ENCODE assay signal across 21 cellular contexts in the genomic region with DNA sequence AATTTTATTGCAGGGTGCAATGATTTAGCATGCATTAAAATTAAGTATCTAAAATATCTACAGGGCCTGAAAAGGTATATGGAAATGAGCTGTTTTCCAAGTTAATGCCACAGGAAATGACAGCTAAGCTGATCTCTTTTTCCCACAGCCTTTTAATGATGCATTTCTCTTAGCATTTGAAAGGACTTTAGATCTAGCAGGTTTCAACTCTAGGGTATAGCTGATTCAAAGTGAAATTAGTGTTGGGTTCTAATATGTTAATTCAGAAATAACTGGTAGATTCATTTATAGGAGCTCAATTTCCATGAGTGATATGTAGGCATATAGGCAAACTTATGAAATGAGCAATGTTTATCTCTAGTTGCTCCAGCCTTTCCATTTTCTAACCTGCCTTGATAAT.
A peak's percentile ranks its signal among the peaks of the same experiment; 100 is the strongest.
DNase-seq lines count a peak whose midpoint lies in the region; FAIRE-seq and TF ChIP-seq lines count a peak whose summit lies in the region.
"Had no signal": no experiment of that assay in that cellular context is flagged by ENCODE, and none has a peak within 500 bp of the region (broad histone marks: within the 10 kb centered on the region; RNA-seq: fewer than 3 reads in every experiment).

No MANE protein-coding gene starts in this region.

- H3K27ac Mint-ChIP-seq in activated naive CD4-positive, alpha-beta T cell treated with anti-CD3 and anti-CD28 coated beads, Interleukin-2, amount 50 U/mL, for 24 hours = peak overlapping the region; percentile 12
- H3K27ac Mint-ChIP-seq in stimulated activated naive CD8-positive, alpha-beta T cell treated with anti-CD3 and anti-CD28 coated beads, Interleukin-15, Interleukin-2, amounts not matched to agents 100 ng/mL and 50 ng/mL, for 24 hours = peak overlapping the region; percentile 74
- H3K27ac Mint-ChIP-seq: CD14-positive monocyte, neural progenitor cell had no signal

- H3K27ac ChIP-seq in endothelial cell of umbilical vein (ENCODE audit: insufficient read depth, low read depth, low read length) = no peak overlapping the region
- H3K27ac ChIP-seq in dorsolateral prefrontal cortex = no peak overlapping the region
- no peak overlapping the region for H3K27ac ChIP-seq in breast epithelium
- H3K27ac ChIP-seq: neural progenitor cell, stomach, tibial artery had no signal

- dilution Hi-C loops in endothelial cell of umbilical vein (cut with MboI; ENCODE audit: extremely low pct_ligation_motif_present, low sequenced_read_pairs) = no loop called here

- no peaks in the 10 kb centered on the region for H4K20me1 ChIP-seq in endothelial cell of umbilical vein (replicated peaks; ENCODE audit: control insufficient read depth, extremely low read depth, insufficient read depth, low read length)

- no peaks in the 10 kb centered on the region for H3K9me3 Mint-ChIP-seq in activated naive CD4-positive, alpha-beta T cell treated with anti-CD3 and anti-CD28 coated beads, Interleukin-2, amount 50 U/mL, for 24 hours
- H3K9me3 Mint-ChIP-seq in stimulated activated naive CD8-positive, alpha-beta T cell treated with anti-CD3 and anti-CD28 coated beads, Interleukin-15, Interleukin-2, amounts not matched to agents 100 ng/mL and 50 ng/mL, for 24 hours = peaks cover 4% of the 10 kb centered on the region
- H3K9me3 Mint-ChIP-seq: neural progenitor cell had no signal

- no peaks in the 10 kb centered on the region for H3K36me3 Mint-ChIP-seq in activated naive CD4-positive, alpha-beta T cell treated with anti-CD3 and anti-CD28 coated beads, Interleukin-2, amount 50 U/mL, for 24 hours
- no peaks in the 10 kb centered on the region for H3K36me3 Mint-ChIP-seq in stimulated activated naive CD8-positive, alpha-beta T cell treated with anti-CD3 and anti-CD28 coated beads, Interleukin-15, Interleukin-2, amounts not matched to agents 100 ng/mL and 50 ng/mL, for 24 hours (ENCODE audit: low read depth)
- H3K36me3 Mint-ChIP-seq: CD14-positive monocyte, neural progenitor cell had no signal

- TF ChIP-seq CTCF in endothelial cell of umbilical vein (IDR thresholded peaks at IDR 0.05; ENCODE audit: extremely low read depth in 1 of 2, insufficient read depth in 1 of 2, low read depth in 1 of 2, low read length in 2 of 2) = no peak
- no peak for TF ChIP-seq CTCF in dorsolateral prefrontal cortex (IDR thresholded peaks at IDR 0.05 in 54 of 56, conservative IDR thresholded peaks at IDR 0.05 in 2 of 56; ENCODE audit: low read depth in 1 of 56, partially characterized antibody in 56 of 56)
- TF ChIP-seq CTCF in breast epithelium (IDR thresholded peaks at IDR 0.05) = no peak

- no peaks in the 10 kb centered on the region for H3K79me2 ChIP-seq in endothelial cell of umbilical vein (ENCODE audit: control insufficient read depth, insufficient read depth, low read length)

- no peak overlapping the region for H3K4me3 ChIP-seq in NT2/D1 (ENCODE audit: insufficient read length, low read depth)
- no peak overlapping the region for H3K4me3 ChIP-seq in endothelial cell of umbilical vein (replicated peaks in 1 of 3; ENCODE audit: insufficient read depth in 1 of 3, low read depth in 1 of 3, low read length in 3 of 3)
- no peak overlapping the region for H3K4me3 ChIP-seq in dorsolateral prefrontal cortex
- H3K4me3 ChIP-seq in breast epithelium = no peak overlapping the region
- H3K4me3 ChIP-seq: GM12878, neural progenitor cell, stomach, tibial artery had no signal

- TF ChIP-seq POLR2A in endothelial cell of umbilical vein (IDR thresholded peaks at IDR 0.05; ENCODE audit: low read depth, low read length) (no peak), breast epithelium (IDR thresholded peaks at IDR 0.05) (no peak)

- DNase-seq in activated naive CD4-positive, alpha-beta T cell treated with anti-CD3 and anti-CD28 coated beads, Interleukin-2, amount 50 U/mL, for 16 hours = no peak
- DNase-seq in NT2/D1 (ENCODE audit: low read depth, low spot score) (peak; percentile 44), endothelial cell of umbilical vein (ENCODE audit: low read depth, low spot score) (peak; percentile 20), dorsolateral prefrontal cortex (no peak), breast epithelium (ENCODE audit: low spot score in 2 of 2) (no peak), NOMO-1 treated with dmso at 0.1 percent for 144 hours (lab: John Stamatoyannopoulos, UW; ENCODE audit: unreplicated experiment) (no peak)
- DNase-seq: activated CD4-positive, alpha-beta T cell treated with anti-CD3 and anti-CD28 coated beads for 4 hours; activated gamma-delta T cell; KG1; NCI-H1436 treated with DMSO at 0.1 percent for 48 hours; right cardiac atrium; stimulated activated CD4-positive, alpha-beta T cell treated with anti-CD3 and anti-CD28 coated beads, Interleukin-4, amount 100 ng/mL, for 1 hour; stomach; tibial artery had no signal

- H3K27me3 ChIP-seq in NT2/D1 (ENCODE audit: insufficient read depth, insufficient read length) (no peaks in the 10 kb centered on the region), endothelial cell of umbilical vein (ENCODE audit: control insufficient read depth in 2 of 2, insufficient read depth in 2 of 2, low read length in 2 of 2) (no peaks in the 10 kb centered on the region), dorsolateral prefrontal cortex (no peaks in the 10 kb centered on the region), breast epithelium (no peaks in the 10 kb centered on the region)
- H3K27me3 ChIP-seq: neural progenitor cell, stomach, tibial artery had no signal

- no peaks in the 10 kb centered on the region for H3K27me3 Mint-ChIP-seq in activated naive CD4-positive, alpha-beta T cell treated with anti-CD3 and anti-CD28 coated beads, Interleukin-2, amount 50 U/mL, for 24 hours
- H3K27me3 Mint-ChIP-seq in stimulated activated naive CD8-positive, alpha-beta T cell treated with anti-CD3 and anti-CD28 coated beads, Interleukin-15, Interleukin-2, amounts not matched to agents 100 ng/mL and 50 ng/mL, for 24 hours = no peaks in the 10 kb centered on the region

- H3K9me3 ChIP-seq in NT2/D1 (ENCODE audit: insufficient read depth, low read length) (no peaks in the 10 kb centered on the region), endothelial cell of umbilical vein (replicated peaks; ENCODE audit: control insufficient read depth, insufficient read depth, low read length) (no peaks in the 10 kb centered on the region), breast epithelium (no peaks in the 10 kb centered on the region)
- H3K9me3 ChIP-seq: stomach, tibial artery had no signal

- POLR2A ChIA-PET in endothelial cell of umbilical vein (lab: Charles Lee) = interaction anchor here (0.7 kb wide), 1 partner anchor 20 kb away, joined by 3 read pairs; no protein-coding TSS in a partner anchor

- no peak overlapping the region for H2AFZ ChIP-seq in endothelial cell of umbilical vein (ENCODE audit: low read depth, low read length)
- H2AFZ ChIP-seq: neural progenitor cell had no signal

- CTCF ChIA-PET in endothelial cell of umbilical vein (lab: Charles Lee) = interaction anchor here (1.0 to 2.3 kb wide), 5 partner anchors 10 to 1239 kb away, joined by 3 to 11 read pairs (median 6); no protein-coding TSS in a partner anchor

- no peak overlapping the region for H3K4me2 ChIP-seq in endothelial cell of umbilical vein (ENCODE audit: insufficient read depth, low read length)
- H3K4me2 ChIP-seq: neural progenitor cell had no signal

- intact Hi-C loops in endothelial cell of umbilical vein (cut with micrococcal nuclease) (no loop called here), dorsolateral prefrontal cortex (cut with DNase I) (no loop called here), breast epithelium (cut with DNase I; ENCODE audit: low total_unique reads) (no loop called here)

- peak; percentile 26 for FAIRE-seq in endothelial cell of umbilical vein (lab: Jason Lieb, UNC)
- FAIRE-seq: endometrium, GM12878, TTC549 had no signal

- H3K36me3 ChIP-seq in NT2/D1 (ENCODE audit: insufficient read depth, insufficient read length, low read length) (no peaks in the 10 kb centered on the region), endothelial cell of umbilical vein (ENCODE audit: control insufficient read depth in 2 of 2, extremely low read depth in 1 of 2, insufficient read depth in 2 of 2, low read length in 2 of 2) (no peaks in the 10 kb centered on the region), breast epithelium (no peaks in the 10 kb centered on the region)
- H3K36me3 ChIP-seq: neural progenitor cell, stomach, tibial artery had no signal

- no peak overlapping the region for H3K9ac ChIP-seq in NT2/D1 (ENCODE audit: insufficient read length, low read depth)
- no peak overlapping the region for H3K9ac ChIP-seq in endothelial cell of umbilical vein (replicated peaks; ENCODE audit: extremely low read depth, insufficient read depth, low read length)
- H3K9ac ChIP-seq: neural progenitor cell had no signal

- no peak overlapping the region for H3K4me3 Mint-ChIP-seq in activated naive CD4-positive, alpha-beta T cell treated with anti-CD3 and anti-CD28 coated beads, Interleukin-2, amount 50 U/mL, for 24 hours
- H3K4me3 Mint-ChIP-seq in stimulated activated naive CD8-positive, alpha-beta T cell treated with anti-CD3 and anti-CD28 coated beads, Interleukin-15, Interleukin-2, amounts not matched to agents 100 ng/mL and 50 ng/mL, for 24 hours = no peak overlapping the region
- H3K4me3 Mint-ChIP-seq: CD14-positive monocyte, neural progenitor cell had no signal

- no TSS peak for BruUV-seq in endothelial cell of umbilical vein (replicated peaks; lab: Mats Ljungman, UMichigan)

- no peaks in the 10 kb centered on the region for H3K9me1 ChIP-seq in endothelial cell of umbilical vein (replicated peaks; ENCODE audit: control insufficient read depth, extremely low read depth, insufficient read depth, low read length)

- H3K4me1 ChIP-seq in NT2/D1 (ENCODE audit: insufficient read depth, insufficient read length) = no peaks in the 10 kb centered on the region
- H3K4me1 ChIP-seq in endothelial cell of umbilical vein (ENCODE audit: control insufficient read depth, extremely low read depth, insufficient read depth, low read length) = peaks cover 5% of the 10 kb centered on the region
- H3K4me1 ChIP-seq in breast epithelium = no peaks in the 10 kb centered on the region
- H3K4me1 ChIP-seq: neural progenitor cell, stomach, tibial artery had no signal

- peaks cover 11% of the 10 kb centered on the region for H3K4me1 Mint-ChIP-seq in activated naive CD4-positive, alpha-beta T cell treated with anti-CD3 and anti-CD28 coated beads, Interleukin-2, amount 50 U/mL, for 24 hours
- H3K4me1 Mint-ChIP-seq in stimulated activated naive CD8-positive, alpha-beta T cell treated with anti-CD3 and anti-CD28 coated beads, Interleukin-15, Interleukin-2, amounts not matched to agents 100 ng/mL and 50 ng/mL, for 24 hours (ENCODE audit: low read depth) = peaks cover 32% of the 10 kb centered on the region
- H3K4me1 Mint-ChIP-seq: neural progenitor cell had no signal

TF ChIP-seq in endothelial cell of umbilical vein, 7 proteins besides CTCF, POLR2A, EP300 and RAD21:
- TF ChIP-seq FOS (IDR thresholded peaks at IDR 0.05; ENCODE audit: borderline replicate concordance, insufficient read depth, low read length) = no peak

Comparison
In these comparisons a context has a peak if more than half of its experiments do, and no peak if none do; other contexts are left out.
1. DNase-seq: peak in NT2/D1 (single experiment) and endothelial cell of umbilical vein (single experiment); none in activated naive CD4-positive, alpha-beta T cell treated with anti-CD3 and anti-CD28 coated beads, Interleukin-2, amount 50 U/mL, for 16 hours (single experiment), dorsolateral prefrontal cortex (0 of 10), breast epithelium (0 of 2) and NOMO-1 treated with dmso at 0.1 percent for 144 hours (single experiment).